Comparison of ENCODE assay signal across 8 cellular contexts in the genomic region with DNA sequence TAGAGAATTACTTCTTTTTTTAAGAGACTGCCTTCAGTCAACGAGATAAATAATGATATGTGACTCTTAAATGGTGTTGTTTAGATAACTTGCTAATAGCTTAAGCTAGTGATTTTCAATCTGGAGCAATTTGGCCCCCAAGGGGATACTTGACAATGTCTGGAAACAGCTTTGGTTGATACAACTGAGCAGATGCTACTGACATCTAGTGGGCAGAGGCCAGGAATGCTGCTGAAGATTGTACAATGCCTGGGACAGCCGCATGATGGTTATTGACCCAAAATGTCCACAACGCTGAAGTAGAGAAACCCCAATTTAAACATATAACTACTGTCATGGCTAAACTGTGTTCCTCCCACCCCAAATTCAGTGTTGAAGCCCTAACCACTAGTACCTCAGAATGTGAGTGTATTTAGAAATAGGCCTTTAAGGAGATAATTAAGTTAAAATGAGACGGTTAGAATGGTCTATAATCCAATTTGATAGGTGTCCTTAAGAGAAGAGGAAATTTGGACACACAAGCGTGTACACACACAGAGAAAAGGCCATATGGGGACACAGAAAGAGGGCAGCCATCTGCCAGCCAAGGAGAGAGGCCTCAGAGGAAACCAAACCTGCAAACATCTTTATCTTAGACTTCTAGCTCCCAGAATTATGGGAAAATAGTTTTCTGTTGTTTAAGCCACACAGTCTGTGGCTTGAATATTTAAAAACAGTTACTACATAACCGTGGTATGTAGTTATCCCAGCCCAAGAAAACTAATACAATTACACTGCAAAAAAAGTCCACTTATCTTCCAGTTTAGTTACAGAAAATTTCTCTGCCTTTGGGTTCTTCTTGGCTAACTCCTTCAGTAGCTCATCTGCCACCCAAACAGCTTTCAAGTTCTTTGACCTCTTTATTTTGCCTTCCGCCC. TPM values are rescaled to one million over a fixed set of nuclear protein-coding genes. Genes with fewer than 3 reads are reported as not detected.
DNase-seq lines count a peak whose midpoint lies in the region; ATAC-seq and TF ChIP-seq lines count a peak whose summit lies in the region.

No MANE protein-coding gene starts in this region.

- H3K36me3 Mint-ChIP-seq in T-cell: no peaks in the 10 kb centered on the region

- in situ Hi-C loops in astrocyte of the cerebellum (cut with HindIII; ENCODE audit: low sequenced_read_pairs): no loop called here

- WGBS in spleen, 5 donors: 34 to 39% (median 35%) methylated on average over 7 of the region's 7 CpGs

- DNase-seq in AG04449 (ENCODE audit: low read depth, low spot score) (no peak), NCI-H1436 treated with DMSO at 0.1 percent for 48 hours (lab: John Stamatoyannopoulos, UW) (peak; percentile 53), T-cell (peak in 33 of 34 experiments; percentile 7 to 56 (median 37)), astrocyte of the cerebellum (ENCODE audit: low read depth) (peak; percentile 63), iPS DF 19.7 (ENCODE audit: low read depth, low spot score) (peak; percentile 23), spleen (no peak)

- CTCF ChIA-PET in AG04449 (lab: Yijun Ruan, JAX): interaction anchor here (0.7 to 14.2 kb wide), 48 partner anchors 9 to 967 kb away, joined by 3 to 493 read pairs (median 4); partner anchors contain the start of genes DOP1A, IBTK, PRSS35 and RWDD2A
- CTCF ChIA-PET in T-cell (lab: Charles Lee): interaction anchor here (0.5 to 3.5 kb wide), 20 partner anchors 11 to 1013 kb away, joined by 3 to 52 read pairs (median 3); partner anchors contain the start of genes UBE3D (in 2 of the 2) and DOP1A (in 1 of the 2)

- no peak overlapping the region for H3K27ac ChIP-seq in spleen

- no peaks in the 10 kb centered on the region for H3K9me3 ChIP-seq in spleen

- intact Hi-C loops in spleen (cut with DNase I; ENCODE audit: low total_unique reads): no loop called here

- peak; percentile 97 for ATAC-seq in GM18499 (IDR thresholded peaks at IDR 0.05; ENCODE audit: insufficient read depth, unreplicated experiment)
- peak; percentile 100 for ATAC-seq in HG02870 (IDR thresholded peaks at IDR 0.05; ENCODE audit: unreplicated experiment)
- ATAC-seq in T-cell (replicated peaks in 1 of 4): peak; percentile 85 to 98 (median 89)

- H3K4me1 ChIP-seq in spleen: peaks cover 0 to 7% (median 0%) of the 10 kb centered on the region in 6 donors

- no peak for TF ChIP-seq POLR2A in spleen (IDR thresholded peaks at IDR 0.05)

- peaks cover 11 to 17% of the 10 kb centered on the region in 2 donors for H3K27me3 Mint-ChIP-seq in T-cell

- H3K4me3 ChIP-seq in AG04449 (ENCODE audit: low read depth, low read length): no peak overlapping the region
- H3K4me3 ChIP-seq in astrocyte of the cerebellum (ENCODE audit: low read depth, low read length): no peak overlapping the region
- no peak overlapping the region for H3K4me3 ChIP-seq in spleen

- no peaks in the 10 kb centered on the region for H3K36me3 ChIP-seq in spleen

- H3K4me3 Mint-ChIP-seq in T-cell: no peak overlapping the region

- no peaks in the 10 kb centered on the region for H3K9me3 Mint-ChIP-seq in T-cell

- no peak overlapping the region for H3K27ac Mint-ChIP-seq in T-cell

- no peaks in the 10 kb centered on the region for H3K27me3 ChIP-seq in spleen (replicated peaks in 1 of 7)

- no peaks in the 10 kb centered on the region for H3K4me1 Mint-ChIP-seq in T-cell

- POLR2A ChIA-PET in AG04449 (lab: Yijun Ruan, JAX) (interaction anchor here (1.0 kb wide), 1 partner anchor 148 kb away, joined by 6 read pairs; the partner anchor contains the start of gene DOP1A), T-cell (lab: Charles Lee) (interaction anchor here in 1 of 2 donors (0.9 kb wide), 1 partner anchor 149 kb away, joined by 3 read pairs; no protein-coding TSS in a partner anchor)

- peak; percentile 86 for TF ChIP-seq CTCF in AG04449 (IDR thresholded peaks at IDR 0.05; ENCODE audit: insufficient read depth, low read length, missing control alignments)
- peak; percentile 94 for TF ChIP-seq CTCF in astrocyte of the cerebellum (IDR thresholded peaks at IDR 0.05; ENCODE audit: low read depth, low read length, missing control alignments)
- TF ChIP-seq CTCF in spleen (IDR thresholded peaks at IDR 0.05 in 8 of 11, conservative IDR thresholded peaks at IDR 0.05 in 3 of 11): peak; percentile 30 to 80 (median 69)

RNA-seq across cellular contexts. Expression of gene RWDD2A, which starts 22.2 kb away (rescaled TPM):
- total RNA-seq in T-cell (1 to 10 TPM; 1.5 to 4.1 (median 2.9) TPM), spleen (1 to 10 TPM; 1.9 to 4.2 (median 3.8) TPM)
- polyA plus RNA-seq in spleen: 1 to 10 TPM; 2.1 to 2.5 (median 2.1) TPM

RNA-seq across cellular contexts. Expression of gene PGM3, which starts 22.3 kb away (rescaled TPM):
- 10 to 100 TPM; 18.8 to 26.0 (median 24.3) TPM for total RNA-seq in T-cell
- total RNA-seq in spleen: 10 to 100 TPM; 13.2 to 32.9 (median 26.5) TPM
- polyA plus RNA-seq in spleen: 1 to 10 TPM; 3.5 to 4.7 (median 4.2) TPM

Comparison
In these comparisons a context has a peak if more than half of its experiments do, and no peak if none do; other contexts are left out.
1. DNase-seq: peak in NCI-H1436 treated with DMSO at 0.1 percent for 48 hours (single experiment), T-cell (33 of 34), astrocyte of the cerebellum (single experiment) and iPS DF 19.7 (single experiment); none in AG04449 (single experiment) and spleen (single experiment).
2. Peak in every context shown above with its lines, with median percentiles within 50 percentile points of each other: CTCF ChIP-seq and ATAC-seq.